ENCODE assay signal across 1 cellular context in the genomic region with DNA sequence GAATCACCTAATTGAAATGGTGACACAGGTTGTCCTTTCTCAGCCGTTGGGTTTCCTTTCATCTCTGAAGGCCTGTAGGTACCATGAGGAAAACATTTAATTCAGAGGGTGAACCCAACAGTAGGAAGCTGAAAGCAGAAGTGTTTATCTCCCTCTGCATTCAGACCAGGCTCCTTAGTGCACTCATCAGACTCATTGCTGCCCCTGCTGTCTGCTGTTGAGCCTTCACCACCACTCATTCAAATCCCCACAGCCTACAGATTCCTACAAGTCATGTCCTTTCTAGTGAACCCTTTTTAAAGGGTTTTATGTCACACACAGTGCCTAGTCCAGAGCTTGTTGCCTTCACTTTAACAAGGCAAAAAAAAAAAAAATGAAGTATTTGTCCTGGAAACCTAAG.
TF ChIP-seq lines count a peak whose summit lies in the region.

No MANE protein-coding gene starts in this region.

TF ChIP-seq in K562, 482 proteins besides CTCF, POLR2A, EP300 and RAD21 (continued from another document):
- TF ChIP-seq, protein P1, sequence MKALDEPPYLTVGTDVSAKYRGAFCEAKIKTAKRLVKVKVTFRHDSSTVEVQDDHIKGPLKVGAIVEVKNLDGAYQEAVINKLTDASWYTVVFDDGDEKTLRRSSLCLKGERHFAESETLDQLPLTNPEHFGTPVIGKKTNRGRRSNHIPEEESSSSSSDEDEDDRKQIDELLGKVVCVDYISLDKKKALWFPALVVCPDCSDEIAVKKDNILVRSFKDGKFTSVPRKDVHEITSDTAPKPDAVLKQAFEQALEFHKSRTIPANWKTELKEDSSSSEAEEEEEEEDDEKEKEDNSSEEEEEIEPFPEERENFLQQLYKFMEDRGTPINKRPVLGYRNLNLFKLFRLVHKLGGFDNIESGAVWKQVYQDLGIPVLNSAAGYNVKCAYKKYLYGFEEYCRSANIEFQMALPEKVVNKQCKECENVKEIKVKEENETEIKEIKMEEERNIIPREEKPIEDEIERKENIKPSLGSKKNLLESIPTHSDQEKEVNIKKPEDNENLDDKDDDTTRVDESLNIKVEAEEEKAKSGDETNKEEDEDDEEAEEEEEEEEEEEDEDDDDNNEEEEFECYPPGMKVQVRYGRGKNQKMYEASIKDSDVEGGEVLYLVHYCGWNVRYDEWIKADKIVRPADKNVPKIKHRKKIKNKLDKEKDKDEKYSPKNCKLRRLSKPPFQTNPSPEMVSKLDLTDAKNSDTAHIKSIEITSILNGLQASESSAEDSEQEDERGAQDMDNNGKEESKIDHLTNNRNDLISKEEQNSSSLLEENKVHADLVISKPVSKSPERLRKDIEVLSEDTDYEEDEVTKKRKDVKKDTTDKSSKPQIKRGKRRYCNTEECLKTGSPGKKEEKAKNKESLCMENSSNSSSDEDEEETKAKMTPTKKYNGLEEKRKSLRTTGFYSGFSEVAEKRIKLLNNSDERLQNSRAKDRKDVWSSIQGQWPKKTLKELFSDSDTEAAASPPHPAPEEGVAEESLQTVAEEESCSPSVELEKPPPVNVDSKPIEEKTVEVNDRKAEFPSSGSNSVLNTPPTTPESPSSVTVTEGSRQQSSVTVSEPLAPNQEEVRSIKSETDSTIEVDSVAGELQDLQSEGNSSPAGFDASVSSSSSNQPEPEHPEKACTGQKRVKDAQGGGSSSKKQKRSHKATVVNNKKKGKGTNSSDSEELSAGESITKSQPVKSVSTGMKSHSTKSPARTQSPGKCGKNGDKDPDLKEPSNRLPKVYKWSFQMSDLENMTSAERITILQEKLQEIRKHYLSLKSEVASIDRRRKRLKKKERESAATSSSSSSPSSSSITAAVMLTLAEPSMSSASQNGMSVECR (CRISPR knock-in tag; IDR thresholded peaks at IDR 0.05) = no peak
- TF ChIP-seq, protein P2, sequence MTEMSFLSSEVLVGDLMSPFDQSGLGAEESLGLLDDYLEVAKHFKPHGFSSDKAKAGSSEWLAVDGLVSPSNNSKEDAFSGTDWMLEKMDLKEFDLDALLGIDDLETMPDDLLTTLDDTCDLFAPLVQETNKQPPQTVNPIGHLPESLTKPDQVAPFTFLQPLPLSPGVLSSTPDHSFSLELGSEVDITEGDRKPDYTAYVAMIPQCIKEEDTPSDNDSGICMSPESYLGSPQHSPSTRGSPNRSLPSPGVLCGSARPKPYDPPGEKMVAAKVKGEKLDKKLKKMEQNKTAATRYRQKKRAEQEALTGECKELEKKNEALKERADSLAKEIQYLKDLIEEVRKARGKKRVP (CRISPR knock-in tag; IDR thresholded peaks at IDR 0.05) = no peak
- TF ChIP-seq ADNP (tag; IDR thresholded peaks at IDR 0.05) (no peak), RNF2 (IDR thresholded peaks at IDR 0.05) (no peak), ZEB2 (IDR thresholded peaks at IDR 0.05) (no peak), FOXM1 (IDR thresholded peaks at IDR 0.05; ENCODE audit: low read depth) (no peak), FOXM1 (CRISPR knock-in tag; IDR thresholded peaks at IDR 0.05; ENCODE audit: low read depth) (no peak), RFX1 (IDR thresholded peaks at IDR 0.05) (no peak), RBM15 (IDR thresholded peaks at IDR 0.05; ENCODE audit: insufficient read depth, low read length) (no peak), SRSF9 (IDR thresholded peaks at IDR 0.05; ENCODE audit: borderline replicate concordance, low read depth, low read length) (no peak), ZSCAN29 (IDR thresholded peaks at IDR 0.05) (no peak), GATA2 (CRISPR knock-in tag; IDR thresholded peaks at IDR 0.05) (no peak), TEAD4 (IDR thresholded peaks at IDR 0.05; ENCODE audit: low read length) (peak; percentile 29; the same call in 1 of the 2 replicates), TEAD4 (CRISPR knock-in tag; IDR thresholded peaks at IDR 0.05; ENCODE audit: borderline replicate concordance) (no peak)
- TF ChIP-seq, protein P3, sequence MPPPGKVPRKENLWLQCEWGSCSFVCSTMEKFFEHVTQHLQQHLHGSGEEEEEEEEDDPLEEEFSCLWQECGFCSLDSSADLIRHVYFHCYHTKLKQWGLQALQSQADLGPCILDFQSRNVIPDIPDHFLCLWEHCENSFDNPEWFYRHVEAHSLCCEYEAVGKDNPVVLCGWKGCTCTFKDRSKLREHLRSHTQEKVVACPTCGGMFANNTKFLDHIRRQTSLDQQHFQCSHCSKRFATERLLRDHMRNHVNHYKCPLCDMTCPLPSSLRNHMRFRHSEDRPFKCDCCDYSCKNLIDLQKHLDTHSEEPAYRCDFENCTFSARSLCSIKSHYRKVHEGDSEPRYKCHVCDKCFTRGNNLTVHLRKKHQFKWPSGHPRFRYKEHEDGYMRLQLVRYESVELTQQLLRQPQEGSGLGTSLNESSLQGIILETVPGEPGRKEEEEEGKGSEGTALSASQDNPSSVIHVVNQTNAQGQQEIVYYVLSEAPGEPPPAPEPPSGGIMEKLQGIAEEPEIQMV (tag; conservative IDR thresholded peaks at IDR 0.05; ENCODE audit: low read depth) = no peak
- TF ChIP-seq, protein P4, sequence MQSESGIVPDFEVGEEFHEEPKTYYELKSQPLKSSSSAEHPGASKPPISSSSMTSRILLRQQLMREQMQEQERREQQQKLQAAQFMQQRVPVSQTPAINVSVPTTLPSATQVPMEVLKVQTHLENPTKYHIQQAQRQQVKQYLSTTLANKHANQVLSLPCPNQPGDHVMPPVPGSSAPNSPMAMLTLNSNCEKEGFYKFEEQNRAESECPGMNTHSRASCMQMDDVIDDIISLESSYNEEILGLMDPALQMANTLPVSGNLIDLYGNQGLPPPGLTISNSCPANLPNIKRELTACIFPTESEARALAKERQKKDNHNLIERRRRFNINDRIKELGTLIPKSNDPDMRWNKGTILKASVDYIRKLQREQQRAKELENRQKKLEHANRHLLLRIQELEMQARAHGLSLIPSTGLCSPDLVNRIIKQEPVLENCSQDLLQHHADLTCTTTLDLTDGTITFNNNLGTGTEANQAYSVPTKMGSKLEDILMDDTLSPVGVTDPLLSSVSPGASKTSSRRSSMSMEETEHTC (IDR thresholded peaks at IDR 0.05) = no peak
- TF ChIP-seq, protein P5, sequence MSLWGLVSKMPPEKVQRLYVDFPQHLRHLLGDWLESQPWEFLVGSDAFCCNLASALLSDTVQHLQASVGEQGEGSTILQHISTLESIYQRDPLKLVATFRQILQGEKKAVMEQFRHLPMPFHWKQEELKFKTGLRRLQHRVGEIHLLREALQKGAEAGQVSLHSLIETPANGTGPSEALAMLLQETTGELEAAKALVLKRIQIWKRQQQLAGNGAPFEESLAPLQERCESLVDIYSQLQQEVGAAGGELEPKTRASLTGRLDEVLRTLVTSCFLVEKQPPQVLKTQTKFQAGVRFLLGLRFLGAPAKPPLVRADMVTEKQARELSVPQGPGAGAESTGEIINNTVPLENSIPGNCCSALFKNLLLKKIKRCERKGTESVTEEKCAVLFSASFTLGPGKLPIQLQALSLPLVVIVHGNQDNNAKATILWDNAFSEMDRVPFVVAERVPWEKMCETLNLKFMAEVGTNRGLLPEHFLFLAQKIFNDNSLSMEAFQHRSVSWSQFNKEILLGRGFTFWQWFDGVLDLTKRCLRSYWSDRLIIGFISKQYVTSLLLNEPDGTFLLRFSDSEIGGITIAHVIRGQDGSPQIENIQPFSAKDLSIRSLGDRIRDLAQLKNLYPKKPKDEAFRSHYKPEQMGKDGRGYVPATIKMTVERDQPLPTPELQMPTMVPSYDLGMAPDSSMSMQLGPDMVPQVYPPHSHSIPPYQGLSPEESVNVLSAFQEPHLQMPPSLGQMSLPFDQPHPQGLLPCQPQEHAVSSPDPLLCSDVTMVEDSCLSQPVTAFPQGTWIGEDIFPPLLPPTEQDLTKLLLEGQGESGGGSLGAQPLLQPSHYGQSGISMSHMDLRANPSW (CRISPR knock-in tag; IDR thresholded peaks at IDR 0.05) = no peak
